In the genomic region with DNA sequence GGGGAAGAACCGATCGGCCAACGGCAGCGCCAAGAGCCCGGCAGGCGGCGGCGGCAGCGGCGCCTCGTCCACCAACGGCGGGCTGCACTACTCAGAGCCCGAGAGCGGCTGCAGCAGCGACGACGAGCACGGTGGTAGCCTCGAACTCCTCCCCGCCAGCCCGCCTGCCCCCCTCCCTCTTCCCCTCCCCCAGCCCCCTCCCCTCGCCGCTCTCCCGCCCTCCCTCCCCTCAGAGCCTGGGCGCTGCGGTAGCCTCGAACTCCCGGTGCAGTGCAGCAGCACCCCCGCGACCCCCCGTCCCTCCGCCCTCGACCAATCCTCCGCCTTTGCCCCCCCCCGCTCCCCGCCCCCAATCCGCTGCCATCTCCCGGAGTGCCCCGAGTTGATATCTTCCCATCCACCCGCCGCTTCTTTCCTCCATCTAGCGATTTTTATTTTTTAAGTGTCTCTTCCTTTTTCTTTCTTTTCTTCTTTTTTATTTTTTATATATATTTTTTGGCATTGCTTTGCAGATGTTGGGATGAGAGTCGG, we compare ENCODE assay signal across 8 cellular contexts. TPM values are rescaled to one million over a fixed set of nuclear protein-coding genes. Genes with fewer than 3 reads are reported as not detected.
DNase-seq lines count a peak whose midpoint lies in the region; ATAC-seq and TF ChIP-seq lines count a peak whose summit lies in the region.

No MANE protein-coding gene starts in this region.

- no peaks in the 10 kb centered on the region for H3K9me3 Mint-ChIP-seq in progenitor cell of endocrine pancreas (ENCODE audit: low read depth)

- TF ChIP-seq CTCF in HFF-Myc (IDR thresholded peaks at IDR 0.05; ENCODE audit: low read depth, low read length, missing control alignments) (no peak), heart right ventricle (IDR thresholded peaks at IDR 0.05) (no peak), progenitor cell of endocrine pancreas (IDR thresholded peaks at IDR 0.05; ENCODE audit: unreplicated experiment) (no peak)

- WGBS in heart right ventricle, 2 donors, result 0 to 1% methylated on average over 28 to 42 of the region's 44 CpGs

- intact Hi-C loops in heart right ventricle (cut with DNase I), result loop anchor here in 1 of 10 donors (5.0 kb wide), 1 partner anchor 48 kb away; no protein-coding TSS in a partner anchor

- H3K36me3 ChIP-seq in adipocyte (ENCODE audit: control insufficient read depth, insufficient read depth, low read length, severe bottlenecking) (peaks cover 3% of the 10 kb centered on the region), heart right ventricle (peaks cover 0 to 25% (median 0%) of the 10 kb centered on the region in 9 donors)

- H3K36me3 Mint-ChIP-seq in progenitor cell of endocrine pancreas (ENCODE audit: insufficient read depth), result peaks cover 6% of the 10 kb centered on the region

- peak; percentile 91 for DNase-seq in DMS53 (lab: John Stamatoyannopoulos, UW)
- DNase-seq in DMS53 treated with DMSO at 0.1 percent for 48 hours (lab: John Stamatoyannopoulos, UW; ENCODE audit: unreplicated experiment), result no peak
- peak; percentile 25 for DNase-seq in HFF-Myc (ENCODE audit: extremely low read depth, low read depth)
- peak; percentile 52 for DNase-seq in NCI-H510A treated with DMSO at 0.1 percent for 48 hours (lab: John Stamatoyannopoulos, UW)
- no peak for DNase-seq in adipocyte (ENCODE audit: low read depth)
- peak; percentile 61 to 62 for DNase-seq in heart right ventricle
- DNase-seq in progenitor cell of endocrine pancreas (ENCODE audit: low spot score, unreplicated experiment), result no peak
- no peak for DNase-seq in CD1c-positive myeloid dendritic cell (ENCODE audit: extremely low spot score)

- H3K27ac ChIP-seq in heart right ventricle, result peak overlapping the region; percentile 97 to 99 (median 99)

- H3K9me3 ChIP-seq in adipocyte (ENCODE audit: control insufficient read depth, low read length) (no peaks in the 10 kb centered on the region), heart right ventricle (peaks cover 0 to 3% (median 0%) of the 10 kb centered on the region in 11 donors)

- H3K9ac ChIP-seq in adipocyte (ENCODE audit: low read length), result peak overlapping the region; percentile 93

- H3K4me1 ChIP-seq in adipocyte (ENCODE audit: control insufficient read depth, insufficient read depth, low read length) (peaks cover 17% of the 10 kb centered on the region), heart right ventricle (peaks cover 0 to 29% (median 26%) of the 10 kb centered on the region in 9 donors)

- H3K27me3 ChIP-seq in adipocyte (replicated peaks; ENCODE audit: control insufficient read depth, insufficient read depth, low read length) (no peaks in the 10 kb centered on the region), heart right ventricle (no peaks in the 10 kb centered on the region)

- H3K27me3 Mint-ChIP-seq in progenitor cell of endocrine pancreas, result no peaks in the 10 kb centered on the region

- peak overlapping the region; percentile 88 for H3K4me3 Mint-ChIP-seq in progenitor cell of endocrine pancreas (ENCODE audit: low read depth)

- peaks cover 21% of the 10 kb centered on the region for H3K4me1 Mint-ChIP-seq in progenitor cell of endocrine pancreas (ENCODE audit: low read depth)

- peak overlapping the region; percentile 93 for H3K27ac Mint-ChIP-seq in progenitor cell of endocrine pancreas

- peak overlapping the region; percentile 86 for H3K4me3 ChIP-seq in HFF-Myc (replicated peaks; ENCODE audit: low read depth, low read length)
- peak overlapping the region; percentile 93 for H3K4me3 ChIP-seq in adipocyte (ENCODE audit: low read length)
- H3K4me3 ChIP-seq in heart right ventricle, result peak overlapping the region; percentile 58 to 98 (median 92)

- ATAC-seq in heart right ventricle, result peak; percentile 17 to 70 (median 30)

RNA-seq across cellular contexts. Expression of gene RCOR3, which starts 0.5 kb away (rescaled TPM):
- total RNA-seq in heart right ventricle, result 10 to 100 TPM; 38.9 to 65.5 (median 50.5) TPM
- polyA plus RNA-seq in heart right ventricle, result 10 to 100 TPM; 17.7 to 49.8 TPM
- total RNA-seq in progenitor cell of endocrine pancreas, result 63.0 and 64.5 TPM in 2 replicates

Comparison
In these comparisons a context has a peak if more than half of its experiments do, and no peak if none do; other contexts are left out.
1. DNase-seq: peak in DMS53 (single experiment), HFF-Myc (single experiment), NCI-H510A treated with DMSO at 0.1 percent for 48 hours (single experiment) and heart right ventricle (2 of 2); none in DMS53 treated with DMSO at 0.1 percent for 48 hours (single experiment), adipocyte (single experiment), progenitor cell of endocrine pancreas (single experiment) and CD1c-positive myeloid dendritic cell (single experiment).
2. Peak in every context shown above with its lines, with median percentiles within 50 percentile points of each other: H3K4me3 ChIP-seq.